In genomic region chr22:40818747-40819662, GRCh38 we compare ENCODE assay signal across 8 cellular contexts. TPM values are rescaled to one million over a fixed set of nuclear protein-coding genes. Genes with fewer than 3 reads are reported as not detected.
DNase-seq lines count a peak whose midpoint lies in the region; ATAC-seq and TF ChIP-seq lines count a peak whose summit lies in the region.

TSS of gene SLC25A17 (minus strand) at chr22:40819346. CDS start at chr22:40819248, 98 bp downstream.

- peak within 1 kb of the TSS; percentile 96 for H3K4me3 ChIP-seq in OCI-LY7 (ENCODE audit: low read depth, low read length, poor library complexity, severe bottlenecking)
- peak within 1 kb of the TSS; percentile 87 to 98 for H3K4me3 ChIP-seq in esophagus (ENCODE audit: low read depth in 1 of 2, low read length in 2 of 2)
- H3K4me3 ChIP-seq in mucosa of rectum (ENCODE audit: low read length in 2 of 2): peak within 1 kb of the TSS; percentile 91 to 94

- POLR2A ChIA-PET in OCI-LY7 (lab: Charles Lee): interaction anchor here (0.7 to 1.3 kb wide), 4 partner anchors 9 to 1670 kb away, joined by 3 to 6 read pairs (median 3); no protein-coding TSS in a partner anchor

- peak; percentile 65 for TF ChIP-seq CTCF in OCI-LY7 (conservative IDR thresholded peaks at IDR 0.05; ENCODE audit: low read length)

- no peak for TF ChIP-seq RAD21 in Ishikawa (IDR thresholded peaks at IDR 0.05; ENCODE audit: low read depth)

- peak within 1 kb of the TSS; percentile 85 to 87 for H3K9ac ChIP-seq in mucosa of rectum (ENCODE audit: low read depth in 1 of 2, low read length in 2 of 2)

- H3K4me1 ChIP-seq in OCI-LY7 (ENCODE audit: insufficient read depth, low read length, poor library complexity, severe bottlenecking) (peaks cover 38% of the 10 kb centered on the region), esophagus (ENCODE audit: control insufficient read depth in 2 of 2, insufficient read depth in 2 of 2, low read length in 1 of 2) (no peaks in the 10 kb centered on the region), mucosa of rectum (ENCODE audit: control insufficient read depth in 2 of 2, insufficient read depth in 2 of 2, low read length in 2 of 2) (peaks cover 16 to 19% of the 10 kb centered on the region in 2 donors)

- H3K27ac ChIP-seq in OCI-LY7 (ENCODE audit: low read depth, low read length, poor library complexity, severe bottlenecking) (peak within 1 kb of the TSS; percentile 65), esophagus (ENCODE audit: low read depth in 2 of 2, low read length in 1 of 2) (peak within 1 kb of the TSS; percentile 69 to 93), mucosa of rectum (ENCODE audit: low read depth in 2 of 2, low read length in 2 of 2) (peak within 1 kb of the TSS; percentile 61 to 73)

- H3K36me3 ChIP-seq in OCI-LY7 (ENCODE audit: insufficient read depth, low read length) (peaks cover 35% of the 10 kb centered on the region), esophagus (ENCODE audit: control insufficient read depth in 2 of 2, insufficient read depth in 2 of 2, low read length in 1 of 2) (no peaks in the 10 kb centered on the region), mucosa of rectum (ENCODE audit: control insufficient read depth in 2 of 2, insufficient read depth in 2 of 2, low read length in 2 of 2) (peaks cover 0 to 9% of the 10 kb centered on the region in 2 donors)

- BruUV-seq in OCI-LY7 (replicated peaks; lab: Mats Ljungman, UMichigan): no TSS peak

- H2AFZ ChIP-seq in OCI-LY7 (ENCODE audit: low read length): peak within 1 kb of the TSS; percentile 98

- 0 to 1% methylated on average over 49 to 61 of the region's 61 CpGs for WGBS in esophagus, 2 donors

- H3K9me3 ChIP-seq in OCI-LY7 (ENCODE audit: low read length) (no peaks in the 10 kb centered on the region), esophagus (ENCODE audit: control insufficient read depth in 2 of 2, insufficient read depth in 1 of 2, low read depth in 1 of 2, low read length in 1 of 2) (no peaks in the 10 kb centered on the region), mucosa of rectum (ENCODE audit: control insufficient read depth in 2 of 2, low read length in 2 of 2) (no peaks in the 10 kb centered on the region)

- H3K4me2 ChIP-seq in OCI-LY7 (ENCODE audit: low read length): peak within 1 kb of the TSS; percentile 96

- peak; percentile 70 for ATAC-seq in GM21381 (IDR thresholded peaks at IDR 0.05; ENCODE audit: unreplicated experiment)

- intact Hi-C loops in OCI-LY7 (cut with micrococcal nuclease; ENCODE audit: unreplicated experiment): loop anchor here (2.0 kb wide), 1 partner anchor 38 kb away; the partner anchor contains the start of genes ST13 and XPNPEP3

- H3K27me3 ChIP-seq in esophagus (ENCODE audit: control insufficient read depth in 1 of 2, insufficient read depth in 2 of 2, low read length in 2 of 2) (no peaks in the 10 kb centered on the region), mucosa of rectum (ENCODE audit: control insufficient read depth in 2 of 2, insufficient read depth in 2 of 2, low read length in 2 of 2) (no peaks in the 10 kb centered on the region)

- peaks cover 46% of the 10 kb centered on the region for H3K79me2 ChIP-seq in OCI-LY7 (ENCODE audit: insufficient read depth, low read depth, low read length)

- no peaks in the 10 kb centered on the region for H4K20me1 ChIP-seq in OCI-LY7 (ENCODE audit: insufficient read depth, low read length)

- no peaks in the 10 kb centered on the region for H3K9me2 ChIP-seq in OCI-LY7 (ENCODE audit: insufficient read depth, low read length)

- TF ChIP-seq EP300 in Ishikawa (IDR thresholded peaks at IDR 0.05; ENCODE audit: borderline replicate concordance): no peak

- CTCF ChIA-PET in OCI-LY7 (lab: Charles Lee; ENCODE audit: unreplicated experiment): no interaction called here

- peak; percentile 94 for DNase-seq in COLO668 (lab: John Stamatoyannopoulos, UW; ENCODE audit: unreplicated experiment)
- DNase-seq in OCI-LY7 (ENCODE audit: low spot score): peak; percentile 92
- peak; percentile 78 for DNase-seq in activated T-cell treated with anti-CD3 and anti-CD28 coated beads for 4 hours
- peak; percentile 73 to 80 for DNase-seq in stimulated activated CD8-positive, alpha-beta memory T cell treated with anti-CD3 and anti-CD28 coated beads, Interleukin-4, amount 100 ng/mL, for 4 hours (ENCODE audit: low read depth in 2 of 2, low spot score in 1 of 2)

TF ChIP-seq in Ishikawa, 13 proteins besides CTCF, POLR2A, EP300 and RAD21:
- TF ChIP-seq TCF12 (IDR thresholded peaks at IDR 0.05; ENCODE audit: low read depth) (peak; percentile 28; the same call in 1 of the 2 replicates), TEAD4 (IDR thresholded peaks at IDR 0.05) (no peak), YY1 (IDR thresholded peaks at IDR 0.05; ENCODE audit: low read depth) (peak; percentile 50; the same call in 1 of the 2 replicates), MAX (IDR thresholded peaks at IDR 0.05) (peak; percentile 92), TAF1 (IDR thresholded peaks at IDR 0.05; ENCODE audit: low read depth) (peak; percentile 78), USF1 (IDR thresholded peaks at IDR 0.05) (peak; percentile 36), REST (IDR thresholded peaks at IDR 0.05; ENCODE audit: low read depth) (no peak)

RNA-seq across cellular contexts. Expression of gene SLC25A17, which starts in this region (rescaled TPM):
- total RNA-seq in OCI-LY7 (2014; rRNA removed; shearing (Covaris generic)): 19.1 and 25.9 TPM in 2 replicates
- total RNA-seq in OCI-LY7 (2022): 31.4 and 37.9 TPM in 2 replicates
- polyA plus RNA-seq in esophagus: 10 to 100 TPM in 1 of 2 donors, 1 to 10 TPM in 1; 7.4 to 11.2 TPM

Comparison
In these comparisons a context has a peak if more than half of its experiments do, and no peak if none do; other contexts are left out.
1. Peak in every context shown above with its lines: DNase-seq, ATAC-seq, H3K4me3 ChIP-seq and H3K27ac ChIP-seq.